13 cellular contexts compared by ENCODE assay signal in the genomic region with DNA sequence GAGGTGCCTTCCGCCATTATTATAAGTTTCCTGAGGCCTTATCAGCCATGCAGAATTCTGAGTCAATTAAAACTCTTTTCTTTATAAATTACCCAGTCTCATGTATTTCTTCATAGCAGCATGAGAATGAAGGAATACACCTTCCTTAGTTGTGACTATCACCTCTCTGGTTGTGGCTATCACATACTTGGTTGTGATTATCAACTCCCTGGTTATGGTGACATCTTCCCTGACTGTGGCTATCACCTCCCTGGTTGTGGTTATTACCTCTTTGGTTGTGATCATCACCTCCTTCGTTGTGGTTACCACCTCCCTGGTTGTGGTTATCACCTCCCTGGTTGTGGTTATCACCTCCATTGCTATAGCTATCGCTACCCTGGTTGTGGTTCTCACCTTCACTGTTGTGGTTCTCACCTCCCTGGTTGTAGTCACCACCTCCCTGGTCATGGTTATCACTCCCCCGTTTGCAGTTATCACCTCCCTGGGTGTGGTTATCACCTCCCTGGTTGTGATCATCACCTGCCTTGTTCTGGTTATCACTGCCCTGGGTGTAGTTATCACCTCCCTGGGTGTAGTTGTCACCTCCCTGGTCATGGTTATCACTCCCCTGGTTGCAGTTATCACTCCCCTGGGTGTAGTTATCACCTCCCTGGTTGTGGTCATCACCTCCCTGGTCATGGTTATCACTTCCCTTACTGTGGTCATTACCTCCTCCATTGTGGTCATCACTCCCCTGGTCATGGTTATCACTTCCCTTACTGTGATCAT.
"Had no signal": no experiment of that assay in that cellular context is flagged by ENCODE, and none has a peak within 500 bp of the region (broad histone marks: within the 10 kb centered on the region; RNA-seq: fewer than 3 reads in every experiment).

No MANE protein-coding gene starts in this region.

- H3K4me3 Mint-ChIP-seq: dendritic cell treated with granulocyte-macrophage colony-stimulating factor and Interleukin-4, amounts not matched to agents 40 ng/mL and 50 ng/mL, for 4 days; mesothelial cell of epicardium had no signal

- H3K36me3 Mint-ChIP-seq: mesothelial cell of epicardium had no signal

- H3K27ac ChIP-seq: body of pancreas, parathyroid adenoma, skin epidermis, upper lobe of left lung had no signal

- ATAC-seq: body of pancreas had no signal

- H3K27ac Mint-ChIP-seq: dendritic cell treated with granulocyte-macrophage colony-stimulating factor and Interleukin-4, amounts not matched to agents 40 ng/mL and 50 ng/mL, for 4 days; mesothelial cell of epicardium had no signal

- H3K27me3 ChIP-seq: body of pancreas, upper lobe of left lung had no signal

- H3K9me3 ChIP-seq: body of pancreas, upper lobe of left lung had no signal

- H3K9me3 Mint-ChIP-seq: mesothelial cell of epicardium had no signal

- DNase-seq: activated CD4-positive, CD25-positive, alpha-beta regulatory T cell treated with anti-CD3 and anti-CD28 coated beads, Interleukin-2, amount 50 U/mL, for 72 hours; activated effector memory CD4-positive, alpha-beta T cell treated with anti-CD3 and anti-CD28 coated beads, Interleukin-2, amount 50 U/mL, for 16 hours; amniotic stem cell; body of pancreas; cerebellar nuclear complex; erythroblast; hypothalamus; SHP77 treated with DMSO at 0.1 percent for 48 hours; upper lobe of left lung had no signal

- H3K4me3 ChIP-seq: body of pancreas, skin epidermis, upper lobe of left lung had no signal

- H3K4me1 ChIP-seq: body of pancreas, parathyroid adenoma, upper lobe of left lung had no signal

- H3K4me1 Mint-ChIP-seq: mesothelial cell of epicardium had no signal

- H3K36me3 ChIP-seq: upper lobe of left lung had no signal
